Comparison of ENCODE assay signal across 8 cellular contexts in genomic region chr19:41957838-41958366, GRCh38. TPM values are rescaled to one million over a fixed set of nuclear protein-coding genes. Genes with fewer than 3 reads are reported as not detected.
DNase-seq lines count a peak whose midpoint lies in the region; ATAC-seq and TF ChIP-seq lines count a peak whose summit lies in the region.

No MANE protein-coding gene starts in this region.

- H3K4me1 ChIP-seq in HEK293 (ENCODE audit: control insufficient read depth, insufficient read depth, low read length): peaks cover 10% of the 10 kb centered on the region
- peaks cover 12% of the 10 kb centered on the region for H3K4me1 ChIP-seq in muscle layer of colon (ENCODE audit: insufficient read depth, low read length)
- H3K4me1 ChIP-seq in upper lobe of right lung: peaks cover 13% of the 10 kb centered on the region

- TF ChIP-seq CTCF in HEK293 (tag by site-specific recombination; IDR thresholded peaks at IDR 0.05) (peak; percentile 98), upper lobe of right lung (IDR thresholded peaks at IDR 0.05) (peak; percentile 72)

- CTCF ChIA-PET in HEK293 (lab: Yijun Ruan, JAX): interaction anchor here (0.5 to 4.4 kb wide), 27 partner anchors 9 to 415 kb away, joined by 3 to 73 read pairs (median 3); partner anchors contain the start of genes ARHGEF1, CD79A and RPS19

- H3K27ac ChIP-seq in HEK293 (ENCODE audit: extremely low read depth, low read depth, low read length) (peak overlapping the region; percentile 90), muscle layer of colon (ENCODE audit: low read depth, low read length) (peak overlapping the region; percentile 86), upper lobe of right lung (peak overlapping the region; percentile 93)

- H3K4me3 ChIP-seq in HEK293 (ENCODE audit: low read depth, low read length): peak overlapping the region; percentile 66
- peak overlapping the region; percentile 55 to 86 for H3K4me3 ChIP-seq in muscle layer of colon (ENCODE audit: low read depth in 1 of 2, low read length in 2 of 2)
- peak overlapping the region; percentile 98 for H3K4me3 ChIP-seq in upper lobe of right lung

- DNase-seq in Caki2 (ENCODE audit: low read depth) (peak; percentile 97), NCI-H510A (lab: John Stamatoyannopoulos, UW) (peak; percentile 72), fibroblast of gingiva (ENCODE audit: low read depth) (peak; percentile 70), upper lobe of right lung (peak; percentile 85)
- DNase-seq in activated CD8-positive, alpha-beta memory T cell treated with anti-CD3 and anti-CD28 coated beads, Interleukin-2, amount 50 U/mL, for 48 hours: peak; percentile 62

- H3K27me3 ChIP-seq in muscle layer of colon (ENCODE audit: control insufficient read depth in 1 of 2, insufficient read depth in 2 of 2, low read length in 2 of 2) (no peaks in the 10 kb centered on the region), upper lobe of right lung (no peaks in the 10 kb centered on the region)

- no peaks in the 10 kb centered on the region for H3K9me3 ChIP-seq in HEK293 (ENCODE audit: control insufficient read depth, insufficient read depth, low read depth, low read length)
- no peaks in the 10 kb centered on the region for H3K9me3 ChIP-seq in muscle layer of colon (ENCODE audit: low read length)
- no peaks in the 10 kb centered on the region for H3K9me3 ChIP-seq in upper lobe of right lung

- ATAC-seq in upper lobe of right lung (peak; percentile 86), HG03108 (IDR thresholded peaks at IDR 0.05; ENCODE audit: unreplicated experiment) (no peak)

- intact Hi-C loops in upper lobe of right lung (cut with DNase I): no loop called here

- H3K36me3 ChIP-seq in HEK293 (ENCODE audit: control insufficient read depth in 2 of 2, insufficient read depth in 1 of 2, low read length in 2 of 2) (peaks cover 18 to 20% of the 10 kb centered on the region in 2 experiments; a peak in 2 of 3 replicates), muscle layer of colon (ENCODE audit: insufficient read depth, low read length) (peaks cover 5% of the 10 kb centered on the region), upper lobe of right lung (peaks cover 10% of the 10 kb centered on the region)

- in situ Hi-C loops in Caki2 (cut with HindIII; ENCODE audit: low pct_unique_long_range_greater_than_20kb, low sequenced_read_pairs): no loop called here

- POLR2A ChIA-PET in HEK293 (lab: Yijun Ruan, JAX): interaction anchor here (1.0 to 4.3 kb wide), 8 partner anchors 8 to 98 kb away, joined by 3 to 56 read pairs (median 6); partner anchors contain the start of gene RPS19

- H3K9ac ChIP-seq in muscle layer of colon (ENCODE audit: low read length): peak overlapping the region; percentile 16

TF ChIP-seq in HEK293, 187 proteins besides CTCF, POLR2A, EP300 and RAD21:
- TF ChIP-seq ZBTB17 (tag by site-specific recombination; IDR thresholded peaks at IDR 0.05) (peak; percentile 64), IKZF3 (tag by site-specific recombination; IDR thresholded peaks at IDR 0.05) (peak; percentile 90), ZNF654 (tag by site-specific recombination; IDR thresholded peaks at IDR 0.05; ENCODE audit: low read depth) (peak; percentile 95), ZBTB10 (tag by site-specific recombination; IDR thresholded peaks at IDR 0.05) (peak; percentile 29; the same call in 1 of the 2 replicates), ZNF692 (tag by site-specific recombination; IDR thresholded peaks at IDR 0.05) (peak; percentile 45; the same call in 1 of the 2 replicates), ZNF335 (tag by site-specific recombination; conservative IDR thresholded peaks at IDR 0.05) (peak; percentile 99), ZBTB21 (tag by site-specific recombination; IDR thresholded peaks at IDR 0.05) (0 out of 2 replicates have a peak, but pooled peaks have one; percentile 18), ZNF366 (tag by site-specific recombination; conservative IDR thresholded peaks at IDR 0.05) (peak; percentile 51), ZFP37 (tag by site-specific recombination; IDR thresholded peaks at IDR 0.05) (peak; percentile 10; the same call in 1 of the 2 replicates), ZBTB48 (tag by site-specific recombination; IDR thresholded peaks at IDR 0.05) (peak; percentile 19; the same call in 1 of the 2 replicates), ZNF585B (tag by site-specific recombination; IDR thresholded peaks at IDR 0.05) (no peak), ZNF391 (tag by site-specific recombination; IDR thresholded peaks at IDR 0.05; ENCODE audit: borderline replicate concordance, low read depth) (no peak), ZNF610 (tag by site-specific recombination; IDR thresholded peaks at IDR 0.05; ENCODE audit: borderline replicate concordance) (peak; percentile 93; the same call in 1 of the 2 replicates), ZNF148 (tag by site-specific recombination; IDR thresholded peaks at IDR 0.05; ENCODE audit: borderline replicate concordance) (no peak)

RNA-seq across cellular contexts. Expression of gene RABAC1, which starts 1.2 kb away (rescaled TPM):
- total RNA-seq in Caki2 (2014; rRNA removed; shearing (Covaris generic); ENCODE audit: low replicate concordance): 287 and 288 TPM in 2 replicates
- total RNA-seq in upper lobe of right lung: 134 TPM

RNA-seq across cellular contexts. Expression of gene ERFL, which starts 29.7 kb away (rescaled TPM):
- total RNA-seq in Caki2 (2014; rRNA removed; shearing (Covaris generic); ENCODE audit: low replicate concordance): 0.37 TPM in 1 of 2 replicates, not detected in the other
- total RNA-seq in upper lobe of right lung: 0.43 TPM

RNA-seq across cellular contexts. Expression of gene ATP1A3, which starts 36.1 kb away (rescaled TPM):
- total RNA-seq in Caki2 (2014; rRNA removed; shearing (Covaris generic); ENCODE audit: low replicate concordance): 2.3 TPM in 1 of 2 replicates, not detected in the other
- total RNA-seq in upper lobe of right lung: not detected
